Comparison of ENCODE assay signal across 23 cellular contexts in the genomic region with DNA sequence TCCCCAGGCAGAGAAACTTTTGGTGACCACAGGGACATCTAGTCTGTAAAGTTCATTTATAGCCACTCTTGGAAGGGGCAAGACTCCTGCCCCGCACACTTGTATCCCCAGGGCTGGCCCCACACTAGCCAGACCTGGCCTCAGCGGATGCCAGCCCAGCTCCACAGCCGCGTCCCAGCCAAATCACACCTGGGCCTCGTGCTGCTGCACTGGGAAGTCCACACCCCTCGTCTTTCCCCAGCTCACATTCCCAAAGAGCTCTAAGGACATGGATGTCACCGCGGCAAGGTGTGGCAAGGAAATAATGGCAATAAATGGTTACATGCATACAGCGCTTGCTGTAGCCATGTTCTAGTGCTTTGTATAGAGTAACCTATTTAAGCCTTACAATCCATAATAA. TPM values are rescaled to one million over a fixed set of nuclear protein-coding genes. Genes with fewer than 3 reads are reported as not detected.
"Had no signal": no experiment of that assay in that cellular context is flagged by ENCODE, and none has a peak within 500 bp of the region (broad histone marks: within the 10 kb centered on the region; RNA-seq: fewer than 3 reads in every experiment).

No MANE protein-coding gene starts in this region.

- H3K9me3 ChIP-seq: Peyer's patch had no signal

- H3K27me3 ChIP-seq: Peyer's patch had no signal

- DNase-seq: activated CD4-positive, alpha-beta memory T cell treated with anti-CD3 and anti-CD28 coated beads, Interleukin-2, amount 10 ng/mL, durations not matched to agents 7 days and 5 days; activated CD4-positive, alpha-beta T cell treated with anti-CD3 and anti-CD28 coated beads, Interleukin-2, amount 10 ng/mL, durations not matched to agents 7 days and 5 days; activated CD4-positive, CD25-positive, alpha-beta regulatory T cell; activated gamma-delta T cell; activated naive CD4-positive, alpha-beta T cell treated with anti-CD3 and anti-CD28 coated beads for 36 hours; activated T-cell treated with anti-CD3 and anti-CD28 coated beads for 4 hours; activated T-cell treated with anti-CD3 and anti-CD28 coated beads, Interleukin-2, amount 50 U/mL, for 48 hours; amygdala; Karpas-422; MM.1S; NCI-H1105 treated with DMSO at 0.1 percent for 48 hours; NCI-H1436 treated with DMSO at 0.1 percent for 48 hours; NCI-H187; NCI-H2081; NCI-H510A treated with DMSO at 0.1 percent for 48 hours; Peyer's patch; SIG-M5; T-helper 17 cell; T-helper 9 cell had no signal

- ATAC-seq: activated T-helper 17 cell treated with anti-CD3 and anti-CD28 coated beads, Interleukin-2, amount 50 U/mL, for 72 hours; K562; T-helper 17 cell had no signal

- H3K4me3 ChIP-seq: K562, Peyer's patch had no signal

- H3K36me3 ChIP-seq: Peyer's patch had no signal

- H3K4me1 ChIP-seq: Peyer's patch had no signal

- H3K27ac ChIP-seq: Peyer's patch, RWPE1 had no signal

RNA-seq across cellular contexts. Expression of a gene that starts 8.6 kb away (rescaled TPM):
- total RNA-seq: activated CD4-positive, alpha-beta memory T cell treated with anti-CD3 and anti-CD28 coated beads, Interleukin-2, amount 10 ng/mL, durations not matched to agents 7 days and 5 days; activated CD4-positive, alpha-beta T cell treated with anti-CD3 and anti-CD28 coated beads, Interleukin-2, amount 10 ng/mL, durations not matched to agents 7 days and 5 days; activated CD8-positive, alpha-beta memory T cell treated with anti-CD3 and anti-CD28 coated beads for 36 hours; activated naive CD4-positive, alpha-beta T cell treated with anti-CD3 and anti-CD28 coated beads for 36 hours; activated T-helper 17 cell treated with anti-CD3 and anti-CD28 coated beads, Interleukin-2, amount 50 U/mL, for 72 hours; K562; T-helper 17 cell had no signal
- polyA plus RNA-seq: K562 had no signal
